ENCODE assay signal across 8 cellular contexts in genomic region chr11:2699531-2700414, GRCh38. TPM values are rescaled to one million over a fixed set of nuclear protein-coding genes. Genes with fewer than 3 reads are reported as not detected.
DNase-seq lines count a peak whose midpoint lies in the region; ATAC-seq and TF ChIP-seq lines count a peak whose summit lies in the region.

TSS of gene KCNQ1OT1 (minus strand) at chr11:2699994.

- ATAC-seq in GM19023 (IDR thresholded peaks at IDR 0.05; ENCODE audit: unreplicated experiment): peak; percentile 94
- ATAC-seq in HG03196 (IDR thresholded peaks at IDR 0.05; ENCODE audit: unreplicated experiment): peak; percentile 80
- ATAC-seq in activated CD4-positive, alpha-beta T cell treated with anti-CD3 and anti-CD28 coated beads for 36 hours: peak; percentile 98
- ATAC-seq in left colon: peak; percentile 86

- POLR2A ChIA-PET in activated CD4-positive, alpha-beta T cell treated with anti-CD3 and anti-CD28 coated beads for 36 hours (lab: Charles Lee): interaction anchor here (0.6 to 0.7 kb wide), 5 partner anchors 10 to 1857 kb away, joined by 3 to 5 read pairs (median 4); no protein-coding TSS in a partner anchor

- intact Hi-C loops in activated CD4-positive, alpha-beta T cell treated with anti-CD3 and anti-CD28 coated beads for 36 hours (cut with DNase I, micrococcal nuclease): loop anchor here in 1 of 2 experiments (1.0 to 2.0 kb wide), 7 partner anchors 186 to 358 kb away; partner anchors contain the start of genes CARS1, CDKN1C, PHLDA2 and TRPM5
- intact Hi-C loops in left colon (cut with DNase I, micrococcal nuclease): loop anchor here in 1 of 2 donors (10.0 kb wide), 1 partner anchor 185 kb away; the partner anchor contains the start of gene CDKN1C

- H3K4me1 Mint-ChIP-seq in activated CD4-positive, alpha-beta T cell treated with anti-CD3 and anti-CD28 coated beads for 36 hours: peaks cover 8% of the 10 kb centered on the region

- no peaks in the 10 kb centered on the region for H3K27me3 Mint-ChIP-seq in activated CD4-positive, alpha-beta T cell treated with anti-CD3 and anti-CD28 coated beads for 36 hours

- H3K4me3 ChIP-seq in choroid plexus epithelial cell (ENCODE audit: low read depth, low read length): peak within 1 kb of the TSS; percentile 84

- TF ChIP-seq CTCF in AG09319 (IDR thresholded peaks at IDR 0.05; ENCODE audit: low read depth, low read length): no peak; the same call in 1 of the 2 replicates
- TF ChIP-seq CTCF in choroid plexus epithelial cell (conservative IDR thresholded peaks at IDR 0.05; ENCODE audit: low read depth, low read length): no peak

- H3K4me3 Mint-ChIP-seq in activated CD4-positive, alpha-beta T cell treated with anti-CD3 and anti-CD28 coated beads for 36 hours: peak within 1 kb of the TSS; percentile 79

- peaks cover 10% of the 10 kb centered on the region for H3K36me3 Mint-ChIP-seq in activated CD4-positive, alpha-beta T cell treated with anti-CD3 and anti-CD28 coated beads for 36 hours (ENCODE audit: low read depth)

- H3K27ac Mint-ChIP-seq in activated CD4-positive, alpha-beta T cell treated with anti-CD3 and anti-CD28 coated beads for 36 hours: peak within 1 kb of the TSS; percentile 28

- H3K9me3 Mint-ChIP-seq in activated CD4-positive, alpha-beta T cell treated with anti-CD3 and anti-CD28 coated beads for 36 hours (ENCODE audit: low read depth): no peaks in the 10 kb centered on the region

- CTCF ChIA-PET in activated CD4-positive, alpha-beta T cell treated with anti-CD3 and anti-CD28 coated beads for 36 hours (lab: Charles Lee): no interaction called here

- DNase-seq in AG09319 (ENCODE audit: extremely low read depth, low read depth) (peak; percentile 80), NCI-H446 (lab: John Stamatoyannopoulos, UW) (peak; percentile 79 to 91), choroid plexus epithelial cell (ENCODE audit: low read depth) (peak; percentile 93), left colon (peak; percentile 86 to 92)
- DNase-seq in activated CD4-positive, alpha-beta T cell treated with anti-CD3 and anti-CD28 coated beads for 36 hours: peak; percentile 91
- DNase-seq in stimulated activated CD4-positive, alpha-beta T cell treated with anti-CD3 and anti-CD28 coated beads, Interleukin-1b, Interleukin-23, amount 100 ng/mL, for 24 hours (ENCODE audit: low read depth in 4 of 4, low spot score in 1 of 4): peak; percentile 45 to 75 (median 62)

RNA-seq across cellular contexts. Expression of gene KCNQ1OT1, which starts in this region (rescaled TPM):
- total RNA-seq in activated CD4-positive, alpha-beta T cell treated with anti-CD3 and anti-CD28 coated beads for 36 hours: under 1 TPM; 0.16 TPM
- total RNA-seq in left colon: 1 to 10 TPM; 1.1 to 1.9 TPM

Comparison
In these comparisons a context has a peak if more than half of its experiments do, and no peak if none do; other contexts are left out.
1. Peak in every context shown above with its lines: DNase-seq, ATAC-seq and H3K4me3 ChIP-seq.
2. Peak in DNase-seq and ATAC-seq in activated CD4-positive, alpha-beta T cell treated with anti-CD3 and anti-CD28 coated beads for 36 hours; RNA of the gene not detected or under 1 TPM.